In the genomic region with DNA sequence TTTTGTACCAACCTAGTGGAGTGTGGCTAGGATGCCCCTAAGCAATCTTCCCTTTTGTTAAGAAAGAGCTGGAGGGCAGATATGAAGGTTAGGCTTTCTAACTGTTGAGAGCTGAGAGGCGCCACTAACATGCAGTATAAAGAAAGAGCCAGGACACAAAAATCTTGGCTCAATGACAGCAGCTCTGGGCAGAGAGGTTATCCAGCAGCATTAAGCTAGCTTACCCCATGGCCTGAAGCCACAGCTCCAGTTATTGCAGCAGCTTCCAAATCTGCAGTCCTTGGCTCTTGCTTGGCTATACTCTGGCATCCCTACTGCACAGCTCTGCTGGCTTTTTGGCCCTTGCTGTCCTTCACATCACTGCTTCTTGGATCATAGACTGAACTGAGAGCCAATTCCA, we compare ENCODE assay signal across 17 cellular contexts.
DNase-seq lines count a peak whose midpoint lies in the region; ATAC-seq and TF ChIP-seq lines count a peak whose summit lies in the region.
"Had no signal": no experiment of that assay in that cellular context is flagged by ENCODE, and none has a peak within 500 bp of the region (broad histone marks: within the 10 kb centered on the region; RNA-seq: fewer than 3 reads in every experiment).

No MANE protein-coding gene starts in this region.

- no peaks in the 10 kb centered on the region for H3K9me3 ChIP-seq in thyroid gland
- H3K9me3 ChIP-seq: breast epithelium, SK-N-SH had no signal

- no peak for TF ChIP-seq CTCF in thyroid gland (IDR thresholded peaks at IDR 0.05)

- intact Hi-C loops in thyroid gland (cut with DNase I): no loop called here

- no peak overlapping the region for H3K4me3 ChIP-seq in thyroid gland (replicated peaks in 1 of 3)
- H3K4me3 ChIP-seq: breast epithelium had no signal

- no peak for ATAC-seq in GM19328 (IDR thresholded peaks at IDR 0.05; ENCODE audit: unreplicated experiment)

- no peaks in the 10 kb centered on the region for H3K27me3 ChIP-seq in thyroid gland
- H3K27me3 ChIP-seq: breast epithelium had no signal

- TF ChIP-seq POLR2A in thyroid gland (IDR thresholded peaks at IDR 0.05): no peak

- WGBS in thyroid gland, 2 donors: 47 to 62% methylated on average over 1 of the region's 1 CpG

- no peaks in the 10 kb centered on the region for H3K36me3 ChIP-seq in thyroid gland
- H3K36me3 ChIP-seq: breast epithelium had no signal

- peak; percentile 1 for DNase-seq in NCI-H345 (lab: John Stamatoyannopoulos, UW)
- no peak for DNase-seq in NCI-H345 treated with DMSO at 0.1 percent for 48 hours (lab: John Stamatoyannopoulos, UW; ENCODE audit: unreplicated experiment)
- peak; percentile 58 for DNase-seq in cerebellum (ENCODE audit: low spot score)
- peak; percentile 7 for DNase-seq in iris pigment epithelial cell (ENCODE audit: low read depth)
- peak; percentile 17 to 47 for DNase-seq in thyroid gland
- no peak for DNase-seq in activated gamma-delta T cell treated with Interleukin-2 at 50 U/mL for 16 hours
- DNase-seq in germinal center (ENCODE audit: low spot score): no peak
- DNase-seq: activated effector memory CD4-positive, alpha-beta T cell treated with anti-CD3 and anti-CD28 coated beads, Interleukin-2, amount 50 U/mL, for 16 hours; CD4-positive, alpha-beta memory T cell; MM.1S; NCI-H2107; nephron progenitor cell; SK-N-SH; stimulated activated CD4-positive, alpha-beta T cell treated with anti-CD3 and anti-CD28 coated beads, Interleukin-2, amount 100 ng/mL, for 48 hours; trophoblast cell had no signal

- H3K4me1 ChIP-seq in thyroid gland: no peaks in the 10 kb centered on the region
- H3K4me1 ChIP-seq: breast epithelium had no signal

- no peak overlapping the region for H3K27ac ChIP-seq in thyroid gland

Comparison
In these comparisons a context has a peak if more than half of its experiments do, and no peak if none do; other contexts are left out.
1. DNase-seq: peak in NCI-H345 (single experiment), cerebellum (single experiment), iris pigment epithelial cell (single experiment) and thyroid gland (2 of 2); none in NCI-H345 treated with DMSO at 0.1 percent for 48 hours (single experiment), activated gamma-delta T cell treated with Interleukin-2 at 50 U/mL for 16 hours (single experiment) and germinal center (single experiment).